ENCODE assay signal across 1 cellular context in genomic region chr6:158561247-158561884, GRCh38.
TF ChIP-seq lines count a peak whose summit lies in the region.

No MANE protein-coding gene starts in this region.

TF ChIP-seq in K562, 482 proteins besides CTCF, POLR2A, EP300 and RAD21 (continued from another document):
- TF ChIP-seq ZNF408 (CRISPR knock-in tag; IDR thresholded peaks at IDR 0.05; ENCODE audit: low read depth): no peak
- no peak for TF ChIP-seq GTF2F1 (IDR thresholded peaks at IDR 0.05; ENCODE audit: low read depth, low read length)
- TF ChIP-seq, protein P1, sequence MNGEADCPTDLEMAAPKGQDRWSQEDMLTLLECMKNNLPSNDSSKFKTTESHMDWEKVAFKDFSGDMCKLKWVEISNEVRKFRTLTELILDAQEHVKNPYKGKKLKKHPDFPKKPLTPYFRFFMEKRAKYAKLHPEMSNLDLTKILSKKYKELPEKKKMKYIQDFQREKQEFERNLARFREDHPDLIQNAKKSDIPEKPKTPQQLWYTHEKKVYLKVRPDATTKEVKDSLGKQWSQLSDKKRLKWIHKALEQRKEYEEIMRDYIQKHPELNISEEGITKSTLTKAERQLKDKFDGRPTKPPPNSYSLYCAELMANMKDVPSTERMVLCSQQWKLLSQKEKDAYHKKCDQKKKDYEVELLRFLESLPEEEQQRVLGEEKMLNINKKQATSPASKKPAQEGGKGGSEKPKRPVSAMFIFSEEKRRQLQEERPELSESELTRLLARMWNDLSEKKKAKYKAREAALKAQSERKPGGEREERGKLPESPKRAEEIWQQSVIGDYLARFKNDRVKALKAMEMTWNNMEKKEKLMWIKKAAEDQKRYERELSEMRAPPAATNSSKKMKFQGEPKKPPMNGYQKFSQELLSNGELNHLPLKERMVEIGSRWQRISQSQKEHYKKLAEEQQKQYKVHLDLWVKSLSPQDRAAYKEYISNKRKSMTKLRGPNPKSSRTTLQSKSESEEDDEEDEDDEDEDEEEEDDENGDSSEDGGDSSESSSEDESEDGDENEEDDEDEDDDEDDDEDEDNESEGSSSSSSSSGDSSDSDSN (IDR thresholded peaks at IDR 0.05; ENCODE audit: borderline replicate concordance in 1 of 2, low read depth in 2 of 2, low read length in 2 of 2): no peak
- no peak for TF ChIP-seq ILK (tag; IDR thresholded peaks at IDR 0.05; ENCODE audit: borderline replicate concordance, low read depth)
- no peak for TF ChIP-seq CREBBP (IDR thresholded peaks at IDR 0.05; ENCODE audit: low read depth, low read length)
- TF ChIP-seq ZNF507 (tag; conservative IDR thresholded peaks at IDR 0.05): no peak
- TF ChIP-seq MXI1 (IDR thresholded peaks at IDR 0.05; ENCODE audit: low read depth, low read length): no peak
- TF ChIP-seq ZNF263 (CRISPR knock-in tag; IDR thresholded peaks at IDR 0.05; ENCODE audit: borderline replicate concordance): peak; percentile 85
- TF ChIP-seq, protein P2, sequence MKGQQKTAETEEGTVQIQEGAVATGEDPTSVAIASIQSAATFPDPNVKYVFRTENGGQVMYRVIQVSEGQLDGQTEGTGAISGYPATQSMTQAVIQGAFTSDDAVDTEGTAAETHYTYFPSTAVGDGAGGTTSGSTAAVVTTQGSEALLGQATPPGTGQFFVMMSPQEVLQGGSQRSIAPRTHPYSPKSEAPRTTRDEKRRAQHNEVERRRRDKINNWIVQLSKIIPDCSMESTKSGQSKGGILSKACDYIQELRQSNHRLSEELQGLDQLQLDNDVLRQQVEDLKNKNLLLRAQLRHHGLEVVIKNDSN (CRISPR knock-in tag; IDR thresholded peaks at IDR 0.05): no peak
- TF ChIP-seq, protein P3, sequence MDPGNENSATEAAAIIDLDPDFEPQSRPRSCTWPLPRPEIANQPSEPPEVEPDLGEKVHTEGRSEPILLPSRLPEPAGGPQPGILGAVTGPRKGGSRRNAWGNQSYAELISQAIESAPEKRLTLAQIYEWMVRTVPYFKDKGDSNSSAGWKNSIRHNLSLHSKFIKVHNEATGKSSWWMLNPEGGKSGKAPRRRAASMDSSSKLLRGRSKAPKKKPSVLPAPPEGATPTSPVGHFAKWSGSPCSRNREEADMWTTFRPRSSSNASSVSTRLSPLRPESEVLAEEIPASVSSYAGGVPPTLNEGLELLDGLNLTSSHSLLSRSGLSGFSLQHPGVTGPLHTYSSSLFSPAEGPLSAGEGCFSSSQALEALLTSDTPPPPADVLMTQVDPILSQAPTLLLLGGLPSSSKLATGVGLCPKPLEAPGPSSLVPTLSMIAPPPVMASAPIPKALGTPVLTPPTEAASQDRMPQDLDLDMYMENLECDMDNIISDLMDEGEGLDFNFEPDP (CRISPR knock-in tag; IDR thresholded peaks at IDR 0.05): no peak
- no peak for TF ChIP-seq SP2 (IDR thresholded peaks at IDR 0.05; ENCODE audit: extremely low read depth, low read depth, low read length, poor library complexity, severe bottlenecking)
- no peak for TF ChIP-seq ZNF407 (IDR thresholded peaks at IDR 0.05; ENCODE audit: low read depth)
- TF ChIP-seq NR2F6 (CRISPR knock-in tag; IDR thresholded peaks at IDR 0.05): 0 out of 2 replicates have a peak, but pooled peaks have one; percentile 58
- no peak for TF ChIP-seq TAF9B (IDR thresholded peaks at IDR 0.05; ENCODE audit: partially characterized antibody)
- TF ChIP-seq, protein P4, sequence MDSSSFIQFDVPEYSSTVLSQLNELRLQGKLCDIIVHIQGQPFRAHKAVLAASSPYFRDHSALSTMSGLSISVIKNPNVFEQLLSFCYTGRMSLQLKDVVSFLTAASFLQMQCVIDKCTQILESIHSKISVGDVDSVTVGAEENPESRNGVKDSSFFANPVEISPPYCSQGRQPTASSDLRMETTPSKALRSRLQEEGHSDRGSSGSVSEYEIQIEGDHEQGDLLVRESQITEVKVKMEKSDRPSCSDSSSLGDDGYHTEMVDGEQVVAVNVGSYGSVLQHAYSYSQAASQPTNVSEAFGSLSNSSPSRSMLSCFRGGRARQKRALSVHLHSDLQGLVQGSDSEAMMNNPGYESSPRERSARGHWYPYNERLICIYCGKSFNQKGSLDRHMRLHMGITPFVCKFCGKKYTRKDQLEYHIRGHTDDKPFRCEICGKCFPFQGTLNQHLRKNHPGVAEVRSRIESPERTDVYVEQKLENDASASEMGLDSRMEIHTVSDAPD (CRISPR knock-in tag; IDR thresholded peaks at IDR 0.05): no peak
- TF ChIP-seq KDM4B (IDR thresholded peaks at IDR 0.05; ENCODE audit: borderline replicate concordance in 2 of 2, low read depth in 1 of 2): 0 out of 4 replicates have a peak, but pooled peaks of 1 of the 2 experiments have one; percentile 46
- TF ChIP-seq, protein P5, sequence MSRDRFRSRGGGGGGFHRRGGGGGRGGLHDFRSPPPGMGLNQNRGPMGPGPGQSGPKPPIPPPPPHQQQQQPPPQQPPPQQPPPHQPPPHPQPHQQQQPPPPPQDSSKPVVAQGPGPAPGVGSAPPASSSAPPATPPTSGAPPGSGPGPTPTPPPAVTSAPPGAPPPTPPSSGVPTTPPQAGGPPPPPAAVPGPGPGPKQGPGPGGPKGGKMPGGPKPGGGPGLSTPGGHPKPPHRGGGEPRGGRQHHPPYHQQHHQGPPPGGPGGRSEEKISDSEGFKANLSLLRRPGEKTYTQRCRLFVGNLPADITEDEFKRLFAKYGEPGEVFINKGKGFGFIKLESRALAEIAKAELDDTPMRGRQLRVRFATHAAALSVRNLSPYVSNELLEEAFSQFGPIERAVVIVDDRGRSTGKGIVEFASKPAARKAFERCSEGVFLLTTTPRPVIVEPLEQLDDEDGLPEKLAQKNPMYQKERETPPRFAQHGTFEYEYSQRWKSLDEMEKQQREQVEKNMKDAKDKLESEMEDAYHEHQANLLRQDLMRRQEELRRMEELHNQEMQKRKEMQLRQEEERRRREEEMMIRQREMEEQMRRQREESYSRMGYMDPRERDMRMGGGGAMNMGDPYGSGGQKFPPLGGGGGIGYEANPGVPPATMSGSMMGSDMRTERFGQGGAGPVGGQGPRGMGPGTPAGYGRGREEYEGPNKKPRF (IDR thresholded peaks at IDR 0.05; ENCODE audit: low read depth, low read length): no peak
- TF ChIP-seq KHSRP (IDR thresholded peaks at IDR 0.05): no peak
- TF ChIP-seq, protein P6, sequence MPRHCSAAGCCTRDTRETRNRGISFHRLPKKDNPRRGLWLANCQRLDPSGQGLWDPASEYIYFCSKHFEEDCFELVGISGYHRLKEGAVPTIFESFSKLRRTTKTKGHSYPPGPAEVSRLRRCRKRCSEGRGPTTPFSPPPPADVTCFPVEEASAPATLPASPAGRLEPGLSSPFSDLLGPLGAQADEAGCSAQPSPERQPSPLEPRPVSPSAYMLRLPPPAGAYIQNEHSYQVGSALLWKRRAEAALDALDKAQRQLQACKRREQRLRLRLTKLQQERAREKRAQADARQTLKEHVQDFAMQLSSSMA (CRISPR knock-in tag; IDR thresholded peaks at IDR 0.05): 0 out of 2 replicates have a peak, but pooled peaks have one; percentile 19
- TF ChIP-seq RBBP5 (IDR thresholded peaks at IDR 0.05; ENCODE audit: borderline replicate concordance, insufficient read depth, low read length, poor library complexity, severe bottlenecking): peak; percentile 8
- no peak for TF ChIP-seq E2F8 (IDR thresholded peaks at IDR 0.05; ENCODE audit: low read depth, partially characterized antibody)
- no peak for TF ChIP-seq OTX1 (CRISPR knock-in tag; IDR thresholded peaks at IDR 0.05)
- TF ChIP-seq SAP30 (IDR thresholded peaks at IDR 0.05; ENCODE audit: borderline replicate concordance, insufficient read depth, low read depth, low read length, poor library complexity, severe bottlenecking): no peak
- no peak for TF ChIP-seq ZNF79 (CRISPR knock-in tag; IDR thresholded peaks at IDR 0.05; ENCODE audit: low read depth)
TF ChIP-seq in K562: peak in this region for 6.
